Comparison of ENCODE assay signal across 23 cellular contexts in the genomic region with DNA sequence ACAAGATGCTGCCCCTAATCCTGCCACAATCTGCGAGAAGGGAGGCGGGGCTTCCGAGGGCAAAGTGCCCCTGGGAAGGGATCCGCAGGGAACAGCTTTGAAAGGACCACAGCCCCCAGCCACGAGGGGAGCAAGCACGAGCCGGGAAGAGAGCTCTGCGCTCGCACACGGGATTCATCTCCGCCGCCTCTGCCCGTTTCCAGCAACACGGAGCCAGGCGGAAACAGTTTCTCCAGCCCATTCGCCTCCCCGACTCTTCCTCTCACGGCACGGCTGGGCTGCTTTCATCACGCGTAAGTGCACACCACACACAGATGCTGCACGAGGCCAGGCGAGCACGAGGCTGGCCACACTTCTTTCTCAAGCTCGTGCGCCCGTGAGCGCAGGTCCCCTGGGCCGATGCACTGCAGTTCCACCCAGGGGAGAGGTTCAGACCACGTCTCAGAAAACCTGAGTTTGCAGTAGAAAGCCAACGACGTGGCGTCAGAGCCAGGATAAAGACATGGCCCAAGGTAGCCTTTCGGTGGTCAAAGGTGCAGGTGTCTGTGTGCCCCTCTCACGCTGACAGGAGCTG. TPM values are rescaled to one million over a fixed set of nuclear protein-coding genes. Genes with fewer than 3 reads are reported as not detected.
DNase-seq lines count a peak whose midpoint lies in the region; TF ChIP-seq lines count a peak whose summit lies in the region.
"Had no signal": no experiment of that assay in that cellular context is flagged by ENCODE, and none has a peak within 500 bp of the region (broad histone marks: within the 10 kb centered on the region; RNA-seq: fewer than 3 reads in every experiment).

No MANE protein-coding gene starts in this region.

- peak overlapping the region; percentile 12 for H3K4me3 Mint-ChIP-seq in endothelial cell (ENCODE audit: unreplicated experiment)
- H3K4me3 Mint-ChIP-seq: activated CD8-positive, alpha-beta T cell treated with anti-CD3 and anti-CD28 coated beads for 36 hours; activated naive CD8-positive, alpha-beta T cell treated with anti-CD3 and anti-CD28 coated beads, Interleukin-2, amount 10 ng/mL, durations not matched to agents 7 days and 5 days; immature natural killer cell had no signal

- peaks cover 10% of the 10 kb centered on the region for H3K27me3 Mint-ChIP-seq in endothelial cell (ENCODE audit: unreplicated experiment)
- H3K27me3 Mint-ChIP-seq: activated CD8-positive, alpha-beta T cell treated with anti-CD3 and anti-CD28 coated beads for 36 hours; activated naive CD8-positive, alpha-beta T cell treated with anti-CD3 and anti-CD28 coated beads, Interleukin-2, amount 10 ng/mL, durations not matched to agents 7 days and 5 days had no signal

- peaks cover 4% of the 10 kb centered on the region for H4K20me1 ChIP-seq in hepatocyte (ENCODE audit: insufficient read depth, poor library complexity, severe bottlenecking)

- no peaks in the 10 kb centered on the region for H3K9me3 ChIP-seq in hepatocyte (ENCODE audit: low read depth)
- H3K9me3 ChIP-seq: psoas muscle, upper lobe of left lung had no signal

- intact Hi-C loops in posterior vena cava (cut with DNase I) = no loop called here

- TF ChIP-seq CTCF in endothelial cell (IDR thresholded peaks at IDR 0.05; ENCODE audit: unreplicated experiment) (no peak), hepatocyte (IDR thresholded peaks at IDR 0.05; ENCODE audit: poor library complexity) (no peak)

- H3K9me3 Mint-ChIP-seq in endothelial cell (ENCODE audit: unreplicated experiment) = no peaks in the 10 kb centered on the region
- H3K9me3 Mint-ChIP-seq: activated CD8-positive, alpha-beta T cell treated with anti-CD3 and anti-CD28 coated beads for 36 hours; activated naive CD8-positive, alpha-beta T cell treated with anti-CD3 and anti-CD28 coated beads, Interleukin-2, amount 10 ng/mL, durations not matched to agents 7 days and 5 days; immature natural killer cell had no signal

- no peaks in the 10 kb centered on the region for H3K79me2 ChIP-seq in hepatocyte

- H3K4me1 ChIP-seq in hepatocyte (ENCODE audit: insufficient read depth) = peaks cover 8% of the 10 kb centered on the region
- H3K4me1 ChIP-seq: psoas muscle had no signal

- no peaks in the 10 kb centered on the region for H3K4me1 Mint-ChIP-seq in endothelial cell (ENCODE audit: unreplicated experiment)

- peak; percentile 6 for TF ChIP-seq POLR2A in GM18951 (IDR thresholded peaks at IDR 0.05; ENCODE audit: extremely low read depth, insufficient read depth, insufficient read length)

- no peaks in the 10 kb centered on the region for H3K9me2 ChIP-seq in hepatocyte (replicated peaks; ENCODE audit: insufficient read depth)

- no peak overlapping the region for H3K4me3 ChIP-seq in hepatocyte
- H3K4me3 ChIP-seq: psoas muscle, upper lobe of left lung had no signal

- no peak overlapping the region for H2AFZ ChIP-seq in hepatocyte

- H3K36me3 ChIP-seq in hepatocyte (replicated peaks; ENCODE audit: insufficient read depth, low read depth) = no peaks in the 10 kb centered on the region

- no peak overlapping the region for H3K27ac ChIP-seq in hepatocyte
- H3K27ac ChIP-seq: psoas muscle, upper lobe of left lung had no signal

- 92% methylated on average over 35 of the region's 35 CpGs for WGBS in hepatocyte (ENCODE audit: low lambda C conversion rate, missing lambda C conversion rate)

- in situ Hi-C loops in GM18951 (cut with MboI; ENCODE audit: low sequenced_read_pairs, unreplicated experiment) = no loop called here

- H3K27ac Mint-ChIP-seq in endothelial cell (ENCODE audit: unreplicated experiment) = no peak overlapping the region
- H3K27ac Mint-ChIP-seq: activated CD8-positive, alpha-beta T cell treated with anti-CD3 and anti-CD28 coated beads for 36 hours; activated naive CD8-positive, alpha-beta T cell treated with anti-CD3 and anti-CD28 coated beads, Interleukin-2, amount 10 ng/mL, durations not matched to agents 7 days and 5 days had no signal

- H3K27me3 ChIP-seq in hepatocyte = no peaks in the 10 kb centered on the region
- H3K27me3 ChIP-seq: upper lobe of left lung had no signal

- peaks cover 15% of the 10 kb centered on the region for H3K36me3 Mint-ChIP-seq in endothelial cell (ENCODE audit: low read depth, unreplicated experiment)

- DNase-seq in NCI-H524 (lab: John Stamatoyannopoulos, UW) = peak; percentile 43 to 71
- DNase-seq in endothelial cell (ENCODE audit: low spot score) = no peak
- peak; percentile 70 for DNase-seq in posterior vena cava (ENCODE audit: low spot score)
- no peak for DNase-seq in hepatocyte (ENCODE audit: low spot score)
- DNase-seq in NCI-H1694 (lab: John Stamatoyannopoulos, UW) = no peak
- DNase-seq in NCI-H2081 treated with DMSO at 0.1 percent for 48 hours (lab: John Stamatoyannopoulos, UW) = no peak
- DNase-seq: activated CD8-positive, alpha-beta T cell treated with anti-CD3 and anti-CD28 coated beads for 36 hours; activated effector memory CD4-positive, alpha-beta T cell treated with anti-CD3 and anti-CD28 coated beads, Interleukin-2, amount 50 U/mL, for 16 hours; activated naive CD8-positive, alpha-beta T cell treated with anti-CD3 and anti-CD28 coated beads, Interleukin-2, amount 10 ng/mL, durations not matched to agents 7 days and 5 days; C1 segment of cervical spinal cord; DMS53; hypothalamus; immature natural killer cell; mesendoderm; NCI-H1436 treated with DMSO at 0.1 percent for 48 hours; NCI-H446 treated with DMSO at 0.1 percent for 48 hours; SHP77 treated with DMSO at 0.1 percent for 48 hours; stimulated activated CD4-positive, alpha-beta T cell treated with anti-CD3 and anti-CD28 coated beads, Interleukin-15, amount 100 ng/mL, for 24 hours; stimulated activated CD4-positive, alpha-beta T cell treated with anti-CD3 and anti-CD28 coated beads, Interleukin-4, amount 100 ng/mL, for 4 hours; substantia nigra had no signal

- no peak overlapping the region for H3K4me2 ChIP-seq in hepatocyte

RNA-seq across cellular contexts. Expression of gene NAXD, which starts 33.6 kb away (rescaled TPM):
- total RNA-seq in endothelial cell (ENCODE audit: unreplicated experiment) (28.7 TPM), posterior vena cava (10 to 100 TPM; 19.5 to 21.7 TPM), hepatocyte (29.9 and 30.9 TPM in 2 replicates)
- 34.5 and 37.6 TPM in 2 replicates for polyA plus RNA-seq in hepatocyte

RNA-seq across cellular contexts. Expression of gene CARS2, which starts 57.0 kb away (rescaled TPM):
- 36.0 TPM for total RNA-seq in endothelial cell (ENCODE audit: unreplicated experiment)
- total RNA-seq in posterior vena cava = 10 to 100 TPM; 43.7 to 46.9 TPM
- 70.9 and 72.9 TPM in 2 replicates for total RNA-seq in hepatocyte
- polyA plus RNA-seq in hepatocyte = 105 and 127 TPM in 2 replicates

Comparison
In these comparisons a context has a peak if more than half of its experiments do, and no peak if none do; other contexts are left out.
1. DNase-seq: peak in NCI-H524 (2 of 2) and posterior vena cava (single experiment); none in endothelial cell (single experiment), hepatocyte (single experiment), NCI-H1694 (single experiment) and NCI-H2081 treated with DMSO at 0.1 percent for 48 hours (single experiment).